ENCODE assay signal across 24 cellular contexts in genomic region chr1:8533907-8534306, GRCh38.
DNase-seq lines count a peak whose midpoint lies in the region; ATAC-seq, FAIRE-seq and TF ChIP-seq lines count a peak whose summit lies in the region.
"Had no signal": no experiment of that assay in that cellular context is flagged by ENCODE, and none has a peak within 500 bp of the region (broad histone marks: within the 10 kb centered on the region; RNA-seq: fewer than 3 reads in every experiment).

No MANE protein-coding gene starts in this region.

- TF ChIP-seq RAD21 in HepG2 (CRISPR knock-in tag; IDR thresholded peaks at IDR 0.05): no peak

- intact Hi-C loops in activated CD4-positive, alpha-beta T cell treated with anti-CD3 and anti-CD28 coated beads, Interleukin-2, amount 10 ng/mL, durations not matched to agents 24 days and 14 days (cut with micrococcal nuclease): no loop called here
- intact Hi-C loops in activated T-helper 1 cell treated with anti-CD3 and anti-CD28 coated beads, Interleukin-12 subunit alpha, Interleukin-12 subunit beta, Interleukin-2, Interleukin-4 antibody, amounts not matched to agents 30 ng/mL and 10 ng/mL and 1 ng/mL, durations not matched to agents 14 hours and 24 hours and 36 hours (cut with micrococcal nuclease): loop anchor here (1.0 kb wide), 1 partner anchor 9 kb away; no protein-coding TSS in a partner anchor
- intact Hi-C loops in HepG2 (cut with micrococcal nuclease; ENCODE audit: unreplicated experiment): no loop called here

- FAIRE-seq in H54 (lab: Jason Lieb, UNC): no peak
- FAIRE-seq in HepG2 (lab: Jason Lieb, UNC): no peak
- FAIRE-seq: A549 had no signal

- H3K4me2 ChIP-seq in HepG2 (ENCODE audit: low read depth, low read length): no peak overlapping the region
- H3K4me2 ChIP-seq: A549 had no signal

- no peak for ATAC-seq in HepG2
- ATAC-seq in WTC11: no peak
- ATAC-seq: A549, Panc1 had no signal

- peaks cover 14 to 35% of the 10 kb centered on the region in 2 experiments for H3K36me3 ChIP-seq in HepG2 (replicated peaks in 1 of 2; ENCODE audit: control insufficient read depth in 1 of 2, insufficient read depth in 2 of 2, low read length in 2 of 2)
- H3K36me3 ChIP-seq: adrenal gland, HAP-1, SJSA1 had no signal

- H3K4me3 ChIP-seq in GM12865 (ENCODE audit: low read depth, low read length) (peak overlapping the region; percentile 25), HepG2 (replicated peaks in 1 of 3; ENCODE audit: insufficient read depth in 1 of 3, low read depth in 2 of 3, low read length in 3 of 3) (no peak overlapping the region)
- H3K4me3 ChIP-seq: A549, adrenal gland, HAP-1, SJSA1 had no signal

- TF ChIP-seq EP300 in HepG2 (IDR thresholded peaks at IDR 0.05; ENCODE audit: low read depth in 2 of 2, low read length in 2 of 2) (no peak), HepG2 (CRISPR knock-in tag; IDR thresholded peaks at IDR 0.05; ENCODE audit: borderline replicate concordance) (no peak)

- H3K9ac ChIP-seq in HepG2 (ENCODE audit: insufficient read depth, low read depth, low read length): no peak overlapping the region

- in situ Hi-C loops in HepG2 (cut with HindIII; ENCODE audit: extremely low pct_ligation_motif_present, low pct_unique_long_range_greater_than_20kb): no loop called here

- H3K9me3 ChIP-seq in HepG2 (ENCODE audit: low read length): no peaks in the 10 kb centered on the region
- H3K9me3 ChIP-seq: A549, adrenal gland, HAP-1, SJSA1 had no signal

- TF ChIP-seq CTCF in GM12865 (IDR thresholded peaks at IDR 0.05; ENCODE audit: insufficient read depth, low read depth, low read length, missing control alignments) (no peak), nephron (IDR thresholded peaks at IDR 0.05; ENCODE audit: unreplicated experiment in 3 of 3) (no peak), HepG2 (CRISPR knock-in tag; IDR thresholded peaks at IDR 0.05) (no peak), WTC11 (IDR thresholded peaks at IDR 0.05) (no peak)

- peaks cover 17% of the 10 kb centered on the region; the same call in 1 of the 2 replicates for H4K20me1 ChIP-seq in HepG2 (ENCODE audit: insufficient read depth, low read length)

- no peak overlapping the region for H2AFZ ChIP-seq in HepG2 (ENCODE audit: low read length)

- H3K27me3 Mint-ChIP-seq in activated CD4-positive, alpha-beta T cell treated with anti-CD3 and anti-CD28 coated beads, Interleukin-2, amount 10 ng/mL, durations not matched to agents 24 days and 14 days: no peaks in the 10 kb centered on the region
- H3K27me3 Mint-ChIP-seq in activated T-helper 1 cell treated with anti-CD3 and anti-CD28 coated beads, Interleukin-12 subunit alpha, Interleukin-12 subunit beta, Interleukin-2, Interleukin-4 antibody, amounts not matched to agents 30 ng/mL and 10 ng/mL and 1 ng/mL, durations not matched to agents 14 hours and 24 hours and 36 hours (ENCODE audit: insufficient read depth): no peaks in the 10 kb centered on the region
- H3K27me3 Mint-ChIP-seq in nephron (ENCODE audit: low read depth): no peaks in the 10 kb centered on the region
- H3K27me3 Mint-ChIP-seq in WTC11 (ENCODE audit: low read depth): no peaks in the 10 kb centered on the region

- POLR2A ChIA-PET in HepG2 (lab: Yijun Ruan, JAX): no interaction called here
- POLR2A ChIA-PET in WTC11 (lab: Charles Lee): interaction anchor here (0.6 to 0.7 kb wide), 2 partner anchors 136 to 426 kb away, joined by 3 to 4 read pairs; no protein-coding TSS in a partner anchor

- BruUV-seq in HepG2 (replicated peaks; lab: Mats Ljungman, UMichigan): no TSS peak

- H3K4me3 Mint-ChIP-seq in activated CD4-positive, alpha-beta T cell treated with anti-CD3 and anti-CD28 coated beads, Interleukin-2, amount 10 ng/mL, durations not matched to agents 24 days and 14 days: peak overlapping the region; percentile 68
- peak overlapping the region; percentile 62 for H3K4me3 Mint-ChIP-seq in activated T-helper 1 cell treated with anti-CD3 and anti-CD28 coated beads, Interleukin-12 subunit alpha, Interleukin-12 subunit beta, Interleukin-2, Interleukin-4 antibody, amounts not matched to agents 30 ng/mL and 10 ng/mL and 1 ng/mL, durations not matched to agents 14 hours and 24 hours and 36 hours
- H3K4me3 Mint-ChIP-seq in nephron (no peak overlapping the region), WTC11 (no peak overlapping the region)

- WGBS in HepG2 (ENCODE audit: low lambda C conversion rate): 100% methylated on average over 1 of the region's 1 CpG

- H3K27ac ChIP-seq in HepG2 (ENCODE audit: extremely low read length, insufficient read depth, low read length): no peak overlapping the region
- H3K27ac ChIP-seq: A549, adrenal gland, SJSA1 had no signal

- peaks cover 40% of the 10 kb centered on the region for H3K4me1 Mint-ChIP-seq in activated CD4-positive, alpha-beta T cell treated with anti-CD3 and anti-CD28 coated beads, Interleukin-2, amount 10 ng/mL, durations not matched to agents 24 days and 14 days
- peaks cover 39% of the 10 kb centered on the region for H3K4me1 Mint-ChIP-seq in activated T-helper 1 cell treated with anti-CD3 and anti-CD28 coated beads, Interleukin-12 subunit alpha, Interleukin-12 subunit beta, Interleukin-2, Interleukin-4 antibody, amounts not matched to agents 30 ng/mL and 10 ng/mL and 1 ng/mL, durations not matched to agents 14 hours and 24 hours and 36 hours (ENCODE audit: low read depth)
- H3K4me1 Mint-ChIP-seq in nephron: peaks cover 49% of the 10 kb centered on the region
- H3K4me1 Mint-ChIP-seq in WTC11: no peaks in the 10 kb centered on the region

- peaks cover 13% of the 10 kb centered on the region for H3K36me3 Mint-ChIP-seq in activated CD4-positive, alpha-beta T cell treated with anti-CD3 and anti-CD28 coated beads, Interleukin-2, amount 10 ng/mL, durations not matched to agents 24 days and 14 days (ENCODE audit: low read depth)
- peaks cover 15% of the 10 kb centered on the region for H3K36me3 Mint-ChIP-seq in activated T-helper 1 cell treated with anti-CD3 and anti-CD28 coated beads, Interleukin-12 subunit alpha, Interleukin-12 subunit beta, Interleukin-2, Interleukin-4 antibody, amounts not matched to agents 30 ng/mL and 10 ng/mL and 1 ng/mL, durations not matched to agents 14 hours and 24 hours and 36 hours (ENCODE audit: low read depth)
- H3K36me3 Mint-ChIP-seq in nephron (ENCODE audit: low read depth): peaks cover 34% of the 10 kb centered on the region
- peaks cover 5% of the 10 kb centered on the region for H3K36me3 Mint-ChIP-seq in WTC11

- H3K79me2 ChIP-seq in HepG2 (ENCODE audit: insufficient read depth, low read length): peaks cover 5% of the 10 kb centered on the region

- H3K4me1 ChIP-seq in HepG2 (ENCODE audit: insufficient read depth, low read length): peaks cover 20% of the 10 kb centered on the region
- H3K4me1 ChIP-seq: A549, adrenal gland, HAP-1, SJSA1 had no signal

- H3K27ac Mint-ChIP-seq in activated CD4-positive, alpha-beta T cell treated with anti-CD3 and anti-CD28 coated beads, Interleukin-2, amount 10 ng/mL, durations not matched to agents 24 days and 14 days: peak overlapping the region; percentile 82
- peak overlapping the region; percentile 62 for H3K27ac Mint-ChIP-seq in activated T-helper 1 cell treated with anti-CD3 and anti-CD28 coated beads, Interleukin-12 subunit alpha, Interleukin-12 subunit beta, Interleukin-2, Interleukin-4 antibody, amounts not matched to agents 30 ng/mL and 10 ng/mL and 1 ng/mL, durations not matched to agents 14 hours and 24 hours and 36 hours
- H3K27ac Mint-ChIP-seq in nephron (peak overlapping the region in 2 of 3 experiments; percentile 57 to 61), WTC11 (no peak overlapping the region)

- H3K27me3 ChIP-seq in HepG2 (ENCODE audit: control insufficient read depth in 1 of 2, insufficient read depth in 2 of 2, low read length in 2 of 2): no peaks in the 10 kb centered on the region
- H3K27me3 ChIP-seq: adrenal gland, SJSA1 had no signal

- DNase-seq in activated CD4-positive, alpha-beta T cell treated with anti-CD3 and anti-CD28 coated beads, Interleukin-2, amount 10 ng/mL, durations not matched to agents 24 days and 14 days: no peak
- DNase-seq in activated CD4-positive, alpha-beta T cell treated with anti-CD3 and anti-CD28 coated beads, Interleukin-2, amount 50 U/mL, for 48 hours: no peak
- DNase-seq in GM12865 (ENCODE audit: low read depth): peak; percentile 36
- no peak for DNase-seq in activated T-helper 1 cell treated with anti-CD3 and anti-CD28 coated beads, Interleukin-12 subunit alpha, Interleukin-12 subunit beta, Interleukin-2, Interleukin-4 antibody, amounts not matched to agents 30 ng/mL and 10 ng/mL and 1 ng/mL, durations not matched to agents 14 hours and 24 hours and 36 hours (ENCODE audit: low spot score)
- no peak for DNase-seq in H54 (ENCODE audit: insufficient read length, low spot score)
- no peak for DNase-seq in HepG2 (ENCODE audit: low spot score)
- DNase-seq in WTC11 (ENCODE audit: low spot score): no peak
- DNase-seq: activated CD4-positive, CD25-positive, alpha-beta regulatory T cell treated with anti-CD3 and anti-CD28 coated beads, Interleukin-2, amount 50 U/mL, for 72 hours; activated CD8-positive, alpha-beta memory T cell treated with anti-CD3 and anti-CD28 coated beads, Interleukin-2, amount 50 U/mL, for 4 hours; adrenal gland; Calu3; cortex of kidney; EL; KG1; NCI-H1092 treated with DMSO at 0.1 percent for 48 hours; NCI-H2029; occipital lobe; stimulated activated CD4-positive, alpha-beta T cell treated with anti-CD3 and anti-CD28 coated beads, Interleukin-4, amount 100 ng/mL, for 4 hours; T1000 had no signal

- H3K9me3 Mint-ChIP-seq in activated CD4-positive, alpha-beta T cell treated with anti-CD3 and anti-CD28 coated beads, Interleukin-2, amount 10 ng/mL, durations not matched to agents 24 days and 14 days: no peaks in the 10 kb centered on the region
- no peaks in the 10 kb centered on the region for H3K9me3 Mint-ChIP-seq in activated T-helper 1 cell treated with anti-CD3 and anti-CD28 coated beads, Interleukin-12 subunit alpha, Interleukin-12 subunit beta, Interleukin-2, Interleukin-4 antibody, amounts not matched to agents 30 ng/mL and 10 ng/mL and 1 ng/mL, durations not matched to agents 14 hours and 24 hours and 36 hours
- no peaks in the 10 kb centered on the region for H3K9me3 Mint-ChIP-seq in nephron
- H3K9me3 Mint-ChIP-seq in WTC11: no peaks in the 10 kb centered on the region

- CTCF ChIA-PET in HepG2 (lab: Yijun Ruan, JAX; ENCODE audit: low intra/inter-chr PET ratio, low total read pairs) (no interaction called here), WTC11 (lab: Charles Lee) (no interaction called here)

- TF ChIP-seq POLR2A in H54 (IDR thresholded peaks at IDR 0.05; ENCODE audit: low read depth, low read length) (no peak), HepG2 (IDR thresholded peaks at IDR 0.05; ENCODE audit: insufficient read depth in 1 of 2, low read depth in 2 of 2, low read length in 2 of 2) (no peak)

TF ChIP-seq in HepG2, 621 proteins besides CTCF, POLR2A, EP300 and RAD21 (continues in another document):
- TF ChIP-seq LCORL (IDR thresholded peaks at IDR 0.05) (no peak), LCORL (CRISPR knock-in tag; IDR thresholded peaks at IDR 0.05) (no peak), ZFP41 (CRISPR knock-in tag; IDR thresholded peaks at IDR 0.05; ENCODE audit: borderline replicate concordance) (no peak)

TF ChIP-seq in WTC11, 78 proteins besides CTCF, POLR2A, EP300 and RAD21 (continues in another document):
- TF ChIP-seq NR2C2 (CRISPR knock-in tag; IDR thresholded peaks at IDR 0.05): no peak
- TF ChIP-seq TEAD1 (CRISPR knock-in tag; IDR thresholded peaks at IDR 0.05): no peak

Comparison
In these comparisons a context has a peak if more than half of its experiments do, and no peak if none do; other contexts are left out.
1. H3K4me3 Mint-ChIP-seq: peak in activated CD4-positive, alpha-beta T cell treated with anti-CD3 and anti-CD28 coated beads, Interleukin-2, amount 10 ng/mL, durations not matched to agents 24 days and 14 days (single experiment) and activated T-helper 1 cell treated with anti-CD3 and anti-CD28 coated beads, Interleukin-12 subunit alpha, Interleukin-12 subunit beta, Interleukin-2, Interleukin-4 antibody, amounts not matched to agents 30 ng/mL and 10 ng/mL and 1 ng/mL, durations not matched to agents 14 hours and 24 hours and 36 hours (single experiment); none in nephron (0 of 3) and WTC11 (single experiment).